Comparison of ENCODE assay signal across 15 cellular contexts in genomic region chr17:69505740-69506139, GRCh38.
A peak's percentile ranks its signal among the peaks of the same experiment; 100 is the strongest.
DNase-seq lines count a peak whose midpoint lies in the region; ATAC-seq and TF ChIP-seq lines count a peak whose summit lies in the region.
"Had no signal": no experiment of that assay in that cellular context is flagged by ENCODE, and none has a peak within 500 bp of the region (broad histone marks: within the 10 kb centered on the region; RNA-seq: fewer than 3 reads in every experiment).

No MANE protein-coding gene starts in this region.

- TF ChIP-seq CTCF in left ventricle myocardium inferior (IDR thresholded peaks at IDR 0.05; ENCODE audit: borderline replicate concordance) (no peak), nephron progenitor cell (IDR thresholded peaks at IDR 0.05) (no peak)

- no peaks in the 10 kb centered on the region for H3K36me3 ChIP-seq in left ventricle myocardium inferior
- H3K36me3 ChIP-seq in SK-N-MC (ENCODE audit: insufficient read depth, low read length), result peaks cover 14% of the 10 kb centered on the region

- peaks cover 51% of the 10 kb centered on the region for H3K36me3 Mint-ChIP-seq in nephron progenitor cell (ENCODE audit: low read depth)

- DNase-seq in left ventricle myocardium inferior, result no peak
- DNase-seq in Right ventricle myocardium superior, result no peak
- no peak for DNase-seq in SK-N-MC (ENCODE audit: low read depth, low spot score)
- DNase-seq in nephron progenitor cell, result no peak
- no peak for DNase-seq in C1 segment of cervical spinal cord (lab: John Stamatoyannopoulos, UW)
- no peak for DNase-seq in HPDE6-E6E7 (ENCODE audit: extremely low spot score)
- DNase-seq: GF-D8, NCI-H1092, NCI-H2107, NCI-H226, NCI-H526 treated with DMSO at 0.1 percent for 48 hours had no signal

- peak overlapping the region; percentile 96 for H3K27ac Mint-ChIP-seq in nephron progenitor cell
- H3K27ac Mint-ChIP-seq: CD4-positive, CD25-positive, alpha-beta regulatory T cell had no signal

- H3K4me1 Mint-ChIP-seq in nephron progenitor cell, result peaks cover 66% of the 10 kb centered on the region

- peaks cover 31% of the 10 kb centered on the region for H3K4me1 ChIP-seq in left ventricle myocardium inferior

- no peak overlapping the region for H3K4me3 Mint-ChIP-seq in nephron progenitor cell
- H3K4me3 Mint-ChIP-seq: CD4-positive, CD25-positive, alpha-beta regulatory T cell had no signal

- H3K27me3 ChIP-seq in left ventricle myocardium inferior (ENCODE audit: low read depth), result no peaks in the 10 kb centered on the region

- H3K9ac ChIP-seq in SK-N-MC (ENCODE audit: insufficient read length), result no peak overlapping the region

- ATAC-seq in Right ventricle myocardium superior (ENCODE audit: poor library complexity) (no peak), HG03460 (IDR thresholded peaks at IDR 0.05; ENCODE audit: unreplicated experiment) (no peak)
- ATAC-seq: Panc1 had no signal

- H3K27me3 Mint-ChIP-seq in nephron progenitor cell (ENCODE audit: low read depth, poor library complexity), result no peaks in the 10 kb centered on the region
- H3K27me3 Mint-ChIP-seq: CD4-positive, CD25-positive, alpha-beta regulatory T cell had no signal

- intact Hi-C loops in left ventricle myocardium inferior (cut with micrococcal nuclease) (no loop called here), Right ventricle myocardium superior (cut with DNase I) (loop anchor here (10.0 kb wide), 1 partner anchor 91 kb away; the partner anchor contains the start of gene MAP2K6)

- peaks cover 12% of the 10 kb centered on the region for H3K9me3 ChIP-seq in left ventricle myocardium inferior (replicated peaks)
- H3K9me3 ChIP-seq in SK-N-MC (ENCODE audit: low read depth, low read length), result no peaks in the 10 kb centered on the region
- H3K9me3 ChIP-seq: A549 had no signal

- H3K4me3 ChIP-seq in left ventricle myocardium inferior, result no peak overlapping the region
- H3K4me3 ChIP-seq in SK-N-MC, result no peak overlapping the region
- H3K4me3 ChIP-seq: A549 had no signal

- H3K9me3 Mint-ChIP-seq in nephron progenitor cell, result peaks cover 4% of the 10 kb centered on the region

- H3K27ac ChIP-seq in left ventricle myocardium inferior (replicated peaks) (peak overlapping the region; percentile 68), SK-N-MC (peak overlapping the region; percentile 31; the same call in 1 of the 2 replicates)
- H3K27ac ChIP-seq: A549 had no signal
